Comparison of ENCODE assay signal across 26 cellular contexts in the genomic region with DNA sequence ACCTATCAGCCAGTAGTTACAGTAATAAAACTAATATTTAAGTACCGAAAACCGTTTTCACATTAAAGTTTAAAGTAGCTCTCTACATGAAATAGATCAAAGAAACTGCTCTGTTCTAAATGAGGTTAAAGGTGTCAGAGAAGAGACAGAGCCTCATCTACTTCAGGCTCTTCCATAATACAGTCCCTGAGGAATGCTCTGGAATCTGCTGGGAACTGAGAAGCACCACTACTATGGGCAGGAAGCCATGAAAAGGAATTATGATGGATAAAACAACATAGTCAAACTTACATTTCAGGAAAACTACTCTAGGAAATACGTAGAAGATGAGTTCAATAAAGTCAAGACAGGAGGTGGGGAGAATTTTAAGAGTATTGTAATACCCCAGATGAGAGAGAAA. TPM values are rescaled to one million over a fixed set of nuclear protein-coding genes. Genes with fewer than 3 reads are reported as not detected.
DNase-seq lines count a peak whose midpoint lies in the region; ATAC-seq and TF ChIP-seq lines count a peak whose summit lies in the region.
"Had no signal": no experiment of that assay in that cellular context is flagged by ENCODE, and none has a peak within 500 bp of the region (broad histone marks: within the 10 kb centered on the region; RNA-seq: fewer than 3 reads in every experiment).

No MANE protein-coding gene starts in this region.

- no peaks in the 10 kb centered on the region for H3K9me3 Mint-ChIP-seq in central memory CD8-positive, alpha-beta T cell
- H3K9me3 Mint-ChIP-seq in naive thymus-derived CD8-positive, alpha-beta T cell, result no peaks in the 10 kb centered on the region
- H3K9me3 Mint-ChIP-seq: brain; neural progenitor cell; stimulated activated naive CD8-positive, alpha-beta T cell treated with anti-CD3 and anti-CD28 coated beads, Interleukin-15, amount 100 ng/mL, for 72 hours; type B pancreatic cell; WTC11 had no signal

- H3K27ac Mint-ChIP-seq in central memory CD8-positive, alpha-beta T cell (ENCODE audit: low read depth), result peak overlapping the region; percentile 4
- H3K27ac Mint-ChIP-seq in naive thymus-derived CD8-positive, alpha-beta T cell, result peak overlapping the region in 7 of 10 donors; percentile 6 to 70 (median 23)
- H3K27ac Mint-ChIP-seq: brain; neural progenitor cell; stimulated activated naive CD8-positive, alpha-beta T cell treated with anti-CD3 and anti-CD28 coated beads, Interleukin-15, amount 100 ng/mL, for 72 hours; type B pancreatic cell; WTC11 had no signal

- H3K4me1 Mint-ChIP-seq in central memory CD8-positive, alpha-beta T cell, result peaks cover 43% of the 10 kb centered on the region
- H3K4me1 Mint-ChIP-seq in naive thymus-derived CD8-positive, alpha-beta T cell, result peaks cover 12 to 60% (median 43%) of the 10 kb centered on the region in 4 donors
- H3K4me1 Mint-ChIP-seq: neural progenitor cell had no signal

- no peaks in the 10 kb centered on the region for H3K27me3 Mint-ChIP-seq in central memory CD8-positive, alpha-beta T cell
- no peaks in the 10 kb centered on the region for H3K27me3 Mint-ChIP-seq in naive thymus-derived CD8-positive, alpha-beta T cell
- H3K27me3 Mint-ChIP-seq: brain; progenitor cell of endocrine pancreas; stimulated activated naive CD8-positive, alpha-beta T cell treated with anti-CD3 and anti-CD28 coated beads, Interleukin-15, amount 100 ng/mL, for 72 hours; type B pancreatic cell had no signal

- TF ChIP-seq CTCF in AG10803 (conservative IDR thresholded peaks at IDR 0.05; ENCODE audit: low read length), result no peak

- POLR2A ChIA-PET in naive thymus-derived CD8-positive, alpha-beta T cell (lab: Charles Lee), result interaction anchor here (0.5 kb wide), 1 partner anchor 26 kb away, joined by 3 read pairs; no protein-coding TSS in a partner anchor

- H3K4me3 Mint-ChIP-seq in central memory CD8-positive, alpha-beta T cell, result no peak overlapping the region
- H3K4me3 Mint-ChIP-seq in naive thymus-derived CD8-positive, alpha-beta T cell, result peak overlapping the region in 1 of 10 donors; percentile 2
- H3K4me3 Mint-ChIP-seq: brain; neural progenitor cell; stimulated activated naive CD8-positive, alpha-beta T cell treated with anti-CD3 and anti-CD28 coated beads, Interleukin-15, amount 100 ng/mL, for 72 hours; type B pancreatic cell; WTC11 had no signal

- no peak overlapping the region for H3K4me3 ChIP-seq in AG10803 (ENCODE audit: low read length)
- H3K4me3 ChIP-seq: A549, HAP-1, mucosa of descending colon, neural progenitor cell, sigmoid colon had no signal

- no peak for ATAC-seq in central memory CD8-positive, alpha-beta T cell (replicated peaks; ENCODE audit: extremely low read depth, poor library complexity, severe bottlenecking)
- no peak for ATAC-seq in naive thymus-derived CD8-positive, alpha-beta T cell
- ATAC-seq in HG02852 (IDR thresholded peaks at IDR 0.05; ENCODE audit: unreplicated experiment), result no peak
- ATAC-seq: A549; HepG2; mucosa of descending colon; stimulated activated naive CD8-positive, alpha-beta T cell treated with anti-CD3 and anti-CD28 coated beads, Interleukin-15, amount 100 ng/mL, for 72 hours; WTC11 had no signal

- DNase-seq in AG10803 (ENCODE audit: low read depth), result peak; percentile 56
- peak; percentile 7 for DNase-seq in GM04503 (ENCODE audit: low read depth)
- no peak for DNase-seq in central memory CD8-positive, alpha-beta T cell (ENCODE audit: low spot score in 2 of 2)
- no peak for DNase-seq in naive thymus-derived CD8-positive, alpha-beta T cell
- DNase-seq in DMS79 (lab: John Stamatoyannopoulos, UW), result no peak
- DNase-seq in KBM-7, result no peak
- no peak for DNase-seq in ureter (ENCODE audit: low spot score)
- DNase-seq: effector CD8-positive, alpha-beta T cell; islet precursor cell; mucosa of descending colon; NCI-H1048; NCI-H1930; NCI-H2227 treated with DMSO at 0.1 percent for 48 hours; RPMI8226; sigmoid colon; stimulated activated naive CD8-positive, alpha-beta T cell treated with anti-CD3 and anti-CD28 coated beads, Interleukin-15, amount 100 ng/mL, for 72 hours; T1000 had no signal

- peaks cover 15% of the 10 kb centered on the region for H3K36me3 Mint-ChIP-seq in central memory CD8-positive, alpha-beta T cell (ENCODE audit: insufficient read depth)
- peaks cover 0 to 18% (median 4%) of the 10 kb centered on the region in 3 donors for H3K36me3 Mint-ChIP-seq in naive thymus-derived CD8-positive, alpha-beta T cell

- in situ Hi-C loops in KBM-7 (cut with MboI; ENCODE audit: low pct_unique_long_range_greater_than_20kb, low sequenced_read_pairs), result no loop called here

RNA-seq across cellular contexts. Expression of gene ROCK1, which starts 60.0 kb away (rescaled TPM):
- total RNA-seq in naive thymus-derived CD8-positive, alpha-beta T cell, result 10 to 100 TPM; 82.1 to 84.3 TPM
- polyA plus RNA-seq in naive thymus-derived CD8-positive, alpha-beta T cell, result 10 to 100 TPM; 20.0 to 28.9 (median 27.7) TPM
- 70.2 TPM for total RNA-seq in ureter

Comparison
In these comparisons a context has a peak if more than half of its experiments do, and no peak if none do; other contexts are left out.
1. DNase-seq: peak in AG10803 (single experiment) and GM04503 (single experiment); none in central memory CD8-positive, alpha-beta T cell (0 of 2), naive thymus-derived CD8-positive, alpha-beta T cell (0 of 10), DMS79 (single experiment), KBM-7 (single experiment) and ureter (single experiment).